In the genomic region with DNA sequence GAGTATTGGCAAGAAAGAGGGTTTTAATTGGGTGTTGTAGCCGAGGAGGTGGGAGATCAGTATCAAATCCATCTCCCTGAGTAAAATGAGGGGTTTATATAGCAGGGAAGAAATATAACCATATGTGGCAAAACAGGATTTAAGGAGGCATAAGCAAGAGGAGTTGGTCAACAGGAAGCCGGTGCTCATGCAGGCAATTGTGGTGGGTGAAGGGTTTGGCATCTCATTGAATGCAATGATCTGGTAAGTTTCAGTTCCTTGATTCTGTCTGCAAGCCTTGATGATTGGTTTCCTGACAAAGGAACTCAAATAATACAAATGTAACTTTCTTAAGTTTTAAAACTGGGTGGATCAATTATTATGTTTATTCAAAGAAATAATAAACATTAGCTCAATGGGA, we compare ENCODE assay signal across 10 cellular contexts.
A peak's percentile ranks its signal among the peaks of the same experiment; 100 is the strongest.
DNase-seq lines count a peak whose midpoint lies in the region; ATAC-seq and TF ChIP-seq lines count a peak whose summit lies in the region.
"Had no signal": no experiment of that assay in that cellular context is flagged by ENCODE, and none has a peak within 500 bp of the region (broad histone marks: within the 10 kb centered on the region; RNA-seq: fewer than 3 reads in every experiment).

No MANE protein-coding gene starts in this region.

- TF ChIP-seq CTCF in H9 (conservative IDR thresholded peaks at IDR 0.05) (no peak), Caco-2 (IDR thresholded peaks at IDR 0.05; ENCODE audit: insufficient read depth in 1 of 2, low read depth in 1 of 2, low read length in 1 of 2, severe bottlenecking in 1 of 2, unreplicated experiment in 1 of 2) (no peak)

- H4K91ac ChIP-seq in H9 (ENCODE audit: insufficient read length, low read depth, low read length): no peak overlapping the region

- H2AK5ac ChIP-seq in H9 (ENCODE audit: insufficient read length, low read length): no peak overlapping the region

- H3K27me3 ChIP-seq in H9 (ENCODE audit: insufficient read depth, low read length): no peaks in the 10 kb centered on the region
- H3K27me3 ChIP-seq in Caco-2 (replicated peaks; ENCODE audit: control insufficient read depth, insufficient read depth, low read length): no peaks in the 10 kb centered on the region

- no peak overlapping the region for H3K23ac ChIP-seq in H9 (ENCODE audit: insufficient read length, low read depth, low read length)

- intact Hi-C loops in Caco-2 (cut with micrococcal nuclease; ENCODE audit: unreplicated experiment) (no loop called here), left colon (cut with DNase I, micrococcal nuclease) (no loop called here)

- H3K9me3 Mint-ChIP-seq in H9 (no peaks in the 10 kb centered on the region), memory B cell (peaks cover 3% of the 10 kb centered on the region), Caco-2 (ENCODE audit: unreplicated experiment) (no peaks in the 10 kb centered on the region)
- peaks cover 7% of the 10 kb centered on the region for H3K9me3 Mint-ChIP-seq in natural killer cell treated with Interleukin-12 subunit alpha and Interleukin-12 subunit beta and Interleukin-15 and Interleukin-18, amount 100 ng/mL, for 72 hours

- peak; percentile 98 for ATAC-seq in GM18870 (IDR thresholded peaks at IDR 0.05; ENCODE audit: unreplicated experiment)
- peak; percentile 90 for ATAC-seq in HG03565 (IDR thresholded peaks at IDR 0.05; ENCODE audit: unreplicated experiment)
- ATAC-seq in memory B cell (ENCODE audit: low read depth): peak; percentile 100
- ATAC-seq in natural killer cell treated with Interleukin-12 subunit alpha and Interleukin-12 subunit beta and Interleukin-15 and Interleukin-18, amount 100 ng/mL, for 72 hours: no peak
- ATAC-seq in left colon: no peak

- no peak overlapping the region for H2BK15ac ChIP-seq in H9 (ENCODE audit: low read depth, low read length)

- H3K36me3 Mint-ChIP-seq in H9 (ENCODE audit: insufficient read depth in 1 of 3, low read depth in 3 of 3): no peaks in the 10 kb centered on the region
- H3K36me3 Mint-ChIP-seq in memory B cell: no peaks in the 10 kb centered on the region
- H3K36me3 Mint-ChIP-seq in Caco-2 (ENCODE audit: insufficient read depth, unreplicated experiment): no peaks in the 10 kb centered on the region
- no peaks in the 10 kb centered on the region for H3K36me3 Mint-ChIP-seq in natural killer cell treated with Interleukin-12 subunit alpha and Interleukin-12 subunit beta and Interleukin-15 and Interleukin-18, amount 100 ng/mL, for 72 hours

- no peak overlapping the region for H3K4me3 ChIP-seq in Caco-2 (ENCODE audit: low read depth, low read length)

- H3K9me3 ChIP-seq in H9 (ENCODE audit: control insufficient read depth, low read depth, low read length): no peaks in the 10 kb centered on the region
- H3K9me3 ChIP-seq in Caco-2: no peaks in the 10 kb centered on the region

- H2BK20ac ChIP-seq in H9 (ENCODE audit: low read depth, low read length, poor library complexity, severe bottlenecking): no peak overlapping the region

- BruUV-seq in Caco-2 (replicated peaks; lab: Mats Ljungman, UMichigan): no TSS peak

- H3K4me1 ChIP-seq in H9 (ENCODE audit: insufficient read depth, low read length) (no peaks in the 10 kb centered on the region), Caco-2 (no peaks in the 10 kb centered on the region)

- no peak overlapping the region for H3K4ac ChIP-seq in H9 (ENCODE audit: low read depth, low read length)

- H3K23me2 ChIP-seq in H9 (ENCODE audit: insufficient read length, low read depth, low read length, poor library complexity, severe bottlenecking): no peaks in the 10 kb centered on the region

- no peak overlapping the region for H4K5ac ChIP-seq in H9 (ENCODE audit: insufficient read length, low read depth, low read length)

- peaks cover 6 to 9% of the 10 kb centered on the region in 2 experiments; a peak in 2 of 4 replicates for H3K4me1 Mint-ChIP-seq in H9
- H3K4me1 Mint-ChIP-seq in memory B cell: peaks cover 15% of the 10 kb centered on the region
- H3K4me1 Mint-ChIP-seq in Caco-2 (ENCODE audit: low read depth, unreplicated experiment): no peaks in the 10 kb centered on the region
- no peaks in the 10 kb centered on the region for H3K4me1 Mint-ChIP-seq in natural killer cell treated with Interleukin-12 subunit alpha and Interleukin-12 subunit beta and Interleukin-15 and Interleukin-18, amount 100 ng/mL, for 72 hours (ENCODE audit: low read depth in 2 of 2)

- no peak overlapping the region for H3K18ac ChIP-seq in H9 (ENCODE audit: insufficient read length, low read depth, low read length)

- H3K27ac ChIP-seq in H9 (ENCODE audit: insufficient read length, low read depth, low read length): no peak overlapping the region

- H3K27me3 Mint-ChIP-seq in H9 (ENCODE audit: low read depth) (no peaks in the 10 kb centered on the region), memory B cell (no peaks in the 10 kb centered on the region), Caco-2 (ENCODE audit: insufficient read depth, unreplicated experiment) (no peaks in the 10 kb centered on the region)
- H3K27me3 Mint-ChIP-seq in natural killer cell treated with Interleukin-12 subunit alpha and Interleukin-12 subunit beta and Interleukin-15 and Interleukin-18, amount 100 ng/mL, for 72 hours: no peaks in the 10 kb centered on the region

- H4K20me1 ChIP-seq in H9 (ENCODE audit: control insufficient read depth, insufficient read depth, insufficient read length): no peaks in the 10 kb centered on the region

- DNase-seq in H9 (no peak), memory B cell (ENCODE audit: low spot score in 2 of 2) (peak; percentile 16 to 44), Caco-2 (no peak), occipital lobe (lab: John Stamatoyannopoulos, UW) (no peak), left colon (no peak)
- DNase-seq in natural killer cell treated with Interleukin-12 subunit alpha and Interleukin-12 subunit beta and Interleukin-15 and Interleukin-18, amount 100 ng/mL, for 72 hours (ENCODE audit: low spot score): no peak
- DNase-seq: NCI-H187 treated with DMSO at 0.1 percent for 48 hours, T-helper 1 cell had no signal

- H2BK12ac ChIP-seq in H9 (ENCODE audit: insufficient read length, low read depth, low read length): no peak overlapping the region

- POLR2A ChIA-PET in Caco-2 (lab: Charles Lee): no interaction called here

- H3K4me3 Mint-ChIP-seq in H9 (no peak overlapping the region), memory B cell (peak overlapping the region; percentile 61), Caco-2 (ENCODE audit: unreplicated experiment) (no peak overlapping the region)
- H3K4me3 Mint-ChIP-seq in natural killer cell treated with Interleukin-12 subunit alpha and Interleukin-12 subunit beta and Interleukin-15 and Interleukin-18, amount 100 ng/mL, for 72 hours: no peak overlapping the region

- no CpG with 5 or more reads among the region's 2 CpGs for WGBS in H9 (ENCODE audit: extremely low coverage, insufficient read length, low lambda C conversion rate)

- H3K27ac Mint-ChIP-seq in H9: peak overlapping the region in 1 of 3 experiments; percentile 60; a peak in 2 of 7 replicates
- peak overlapping the region; percentile 68 for H3K27ac Mint-ChIP-seq in memory B cell
- H3K27ac Mint-ChIP-seq in Caco-2 (ENCODE audit: unreplicated experiment): no peak overlapping the region
- no peak overlapping the region for H3K27ac Mint-ChIP-seq in natural killer cell treated with Interleukin-12 subunit alpha and Interleukin-12 subunit beta and Interleukin-15 and Interleukin-18, amount 100 ng/mL, for 72 hours

- H3K79me2 ChIP-seq in H9 (ENCODE audit: insufficient read depth, low read length): no peaks in the 10 kb centered on the region

- no peak overlapping the region for H2BK120ac ChIP-seq in H9 (ENCODE audit: low read depth, low read length, poor library complexity, severe bottlenecking)

- CTCF ChIA-PET in Caco-2 (lab: Charles Lee): no interaction called here

- no peak overlapping the region for H2BK5ac ChIP-seq in H9 (ENCODE audit: insufficient read length, low read length)

- H3K56ac ChIP-seq in H9 (ENCODE audit: insufficient read length, low read depth, low read length): no peak overlapping the region

- no peaks in the 10 kb centered on the region for H3K36me3 ChIP-seq in Caco-2 (ENCODE audit: control insufficient read depth, insufficient read depth, low read length)

- no peak overlapping the region for H3K14ac ChIP-seq in H9 (ENCODE audit: insufficient read depth, low read length)

- H3K4me2 ChIP-seq in H9 (ENCODE audit: insufficient read depth, insufficient read length, low read length): no peak overlapping the region

- H3K9ac ChIP-seq in H9 (ENCODE audit: extremely low read depth, insufficient read length, low read length): no peak overlapping the region

- H2AFZ ChIP-seq in H9 (ENCODE audit: low read length): peak overlapping the region; percentile 45

- no peak overlapping the region for H3T11ph ChIP-seq in H9 (ENCODE audit: low read length)

- H3K79me1 ChIP-seq in H9 (ENCODE audit: insufficient read depth, low read depth, low read length, poor library complexity, severe bottlenecking): no peaks in the 10 kb centered on the region

- H4K8ac ChIP-seq in H9 (replicated peaks; ENCODE audit: insufficient read length, low read depth, low read length): no peak overlapping the region

Comparison
In these comparisons a context has a peak if more than half of its experiments do, and no peak if none do; other contexts are left out.
1. ATAC-seq: peak in GM18870 (single experiment), HG03565 (single experiment) and memory B cell (single experiment); none in natural killer cell treated with Interleukin-12 subunit alpha and Interleukin-12 subunit beta and Interleukin-15 and Interleukin-18, amount 100 ng/mL, for 72 hours (0 of 2) and left colon (single experiment).
2. DNase-seq: peak in memory B cell (2 of 2); none in H9 (single experiment), Caco-2 (0 of 2), natural killer cell treated with Interleukin-12 subunit alpha and Interleukin-12 subunit beta and Interleukin-15 and Interleukin-18, amount 100 ng/mL, for 72 hours (single experiment), occipital lobe (single experiment) and left colon (0 of 2).